Comparison of ENCODE assay signal across 8 cellular contexts in genomic region chr11:102111011-102111786, GRCh38. TPM values are rescaled to one million over a fixed set of nuclear protein-coding genes. Genes with fewer than 3 reads are reported as not detected.
A peak's percentile ranks its signal among the peaks of the same experiment; 100 is the strongest.
DNase-seq lines count a peak whose midpoint lies in the region; ATAC-seq and TF ChIP-seq lines count a peak whose summit lies in the region.

No MANE protein-coding gene starts in this region.

- intact Hi-C loops in right lobe of liver (cut with DNase I) = no loop called here

- peaks cover 47% of the 10 kb centered on the region for H3F3A ChIP-seq in SK-N-SH (replicated peaks; ENCODE audit: insufficient read depth)

- peak overlapping the region; percentile 83 for H3K4me2 ChIP-seq in SK-N-SH

- no peaks in the 10 kb centered on the region for H3K9me2 ChIP-seq in SK-N-SH

- TF ChIP-seq RAD21 in SK-N-SH (IDR thresholded peaks at IDR 0.05; ENCODE audit: low read length) = no peak

- DNase-seq in stimulated activated CD4-positive, alpha-beta T cell treated with anti-CD3 and anti-CD28 coated beads, Interleukin-15, amount 100 ng/mL, for 24 hours = peak; percentile 4
- no peak for DNase-seq in stimulated activated CD4-positive, alpha-beta T cell treated with anti-CD3 and anti-CD28 coated beads, Interleukin-4, amount 100 ng/mL, for 24 hours
- DNase-seq in SK-N-SH = peak; percentile 50
- peak; percentile 79 to 86 (median 82) for DNase-seq in right lobe of liver
- DNase-seq in stromal cell of bone marrow (ENCODE audit: low read depth) = peak; percentile 47

- peak overlapping the region; percentile 91 for H3K9ac ChIP-seq in SK-N-SH

- H4K20me1 ChIP-seq in SK-N-SH (ENCODE audit: insufficient read depth) = no peaks in the 10 kb centered on the region

- TF ChIP-seq POLR2A in right lobe of liver (IDR thresholded peaks at IDR 0.05) = no peak

- TF ChIP-seq CTCF in SK-N-SH (IDR thresholded peaks at IDR 0.05) (peak; percentile 46), right lobe of liver (IDR thresholded peaks at IDR 0.05) (peak in 2 of 4 donors; percentile 7 to 19)

- peaks cover 64% of the 10 kb centered on the region for H3K79me2 ChIP-seq in SK-N-SH (ENCODE audit: insufficient read depth)

- H3K4me3 ChIP-seq in SK-N-SH (ENCODE audit: low read depth in 2 of 2, low read length in 1 of 2) (peak overlapping the region; percentile 71 to 92), ectodermal cell (ENCODE audit: insufficient read depth, low read depth, low read length) (peak overlapping the region; percentile 91), right lobe of liver (peak overlapping the region; percentile 66 to 81 (median 80))

- ATAC-seq in right lobe of liver (peak; percentile 65 to 75 (median 74)), HG02642 (IDR thresholded peaks at IDR 0.05; ENCODE audit: poor library complexity, unreplicated experiment) (no peak), HG02938 (IDR thresholded peaks at IDR 0.05; ENCODE audit: unreplicated experiment) (no peak)

- WGBS in SK-N-SH (ENCODE audit: low lambda C conversion rate) = under 1% methylated on average over 18 of the region's 61 CpGs
- WGBS in ectodermal cell, 2 experiments = 0% methylated on average over 55 to 59 of the region's 61 CpGs
- 0% methylated on average over 23 of the region's 61 CpGs for whole genome bisulfite sequencing in right lobe of liver (ENCODE audit: insufficient coverage, low coverage, low lambda C conversion rate, missing lambda C conversion rate)

- H3K27me3 ChIP-seq in SK-N-SH (ENCODE audit: insufficient read depth) (no peaks in the 10 kb centered on the region), ectodermal cell (ENCODE audit: control insufficient read depth, insufficient read depth, low read length, poor library complexity, severe bottlenecking) (peaks cover 8% of the 10 kb centered on the region), right lobe of liver (no peaks in the 10 kb centered on the region)

- H3K27ac ChIP-seq in SK-N-SH (ENCODE audit: low read depth in 2 of 2, low read length in 1 of 2) (peak overlapping the region; percentile 86 to 97), ectodermal cell (ENCODE audit: insufficient read depth, low read depth, low read length, poor library complexity, severe bottlenecking) (peak overlapping the region; percentile 97), right lobe of liver (peak overlapping the region; percentile 86 to 94 (median 92))

- peak overlapping the region; percentile 61; the same call in 1 of the 2 replicates for H2AFZ ChIP-seq in SK-N-SH (ENCODE audit: low read depth)

- CTCF ChIA-PET in SK-N-SH (lab: Yijun Ruan, JAX) = no interaction called here

- POLR2A ChIA-PET in SK-N-SH (lab: Yijun Ruan, JAX) = no interaction called here

- H3K36me3 ChIP-seq in SK-N-SH (replicated peaks in 1 of 2; ENCODE audit: control insufficient read depth in 1 of 2, insufficient read depth in 2 of 2, low read length in 1 of 2) = peaks cover 2 to 14% of the 10 kb centered on the region in 2 experiments
- H3K36me3 ChIP-seq in ectodermal cell (ENCODE audit: control insufficient read depth, insufficient read depth, low read length) = no peaks in the 10 kb centered on the region
- no peaks in the 10 kb centered on the region for H3K36me3 ChIP-seq in right lobe of liver

- H3K9me3 ChIP-seq in SK-N-SH = no peaks in the 10 kb centered on the region
- H3K9me3 ChIP-seq in ectodermal cell (ENCODE audit: control insufficient read depth, low read length) = no peaks in the 10 kb centered on the region
- no peaks in the 10 kb centered on the region for H3K9me3 ChIP-seq in right lobe of liver

- TF ChIP-seq EP300 in SK-N-SH (IDR thresholded peaks at IDR 0.05; ENCODE audit: borderline replicate concordance in 1 of 2, low read depth in 1 of 2, low read length in 1 of 2) = no peak

- H3K4me1 ChIP-seq in SK-N-SH (ENCODE audit: control insufficient read depth in 1 of 2, insufficient read depth in 2 of 2, low read depth in 1 of 2, low read length in 1 of 2) (peaks cover 3 to 33% of the 10 kb centered on the region in 2 experiments; a peak in 3 of 4 replicates), ectodermal cell (ENCODE audit: control insufficient read depth, insufficient read depth, low read length) (peaks cover 22% of the 10 kb centered on the region), right lobe of liver (peaks cover 0 to 30% (median 10%) of the 10 kb centered on the region in 4 donors)

TF ChIP-seq in SK-N-SH, 30 proteins besides CTCF, POLR2A, EP300 and RAD21:
- TF ChIP-seq MAX (IDR thresholded peaks at IDR 0.05; ENCODE audit: low read depth) (peak; percentile 18; the same call in 1 of the 2 replicates), PBX3 (IDR thresholded peaks at IDR 0.05) (peak; percentile 3; the same call in 1 of the 2 replicates), NRF1 (IDR thresholded peaks at IDR 0.05; ENCODE audit: low read depth, low read length) (no peak), MXI1 (IDR thresholded peaks at IDR 0.05; ENCODE audit: low read depth, low read length) (no peak), NFIC (IDR thresholded peaks at IDR 0.05; ENCODE audit: borderline replicate concordance) (no peak), TAF1 (IDR thresholded peaks at IDR 0.05; ENCODE audit: borderline replicate concordance, low read depth, low read length) (peak; percentile 43; the same call in 1 of the 2 replicates), TCF12 (IDR thresholded peaks at IDR 0.05) (no peak), ELF1 (IDR thresholded peaks at IDR 0.05) (no peak), TEAD4 (IDR thresholded peaks at IDR 0.05; ENCODE audit: borderline replicate concordance, insufficient read depth) (0 out of 2 replicates have a peak, but pooled peaks have one; percentile 26), MEF2A (IDR thresholded peaks at IDR 0.05; ENCODE audit: borderline replicate concordance, low read depth) (no peak)

RNA-seq across cellular contexts. Expression of gene YAP1, which starts 1.0 kb away (rescaled TPM):
- 50.8 and 53.2 TPM in 2 replicates for polyA plus RNA-seq in SK-N-SH (2012; rRNA removed)
- 41.4 and 59.2 TPM in 2 replicates for polyA plus RNA-seq in SK-N-SH (2012; cell fraction: cytosol; rRNA removed)
- 43.5 and 59.3 TPM in 2 replicates for polyA plus RNA-seq in SK-N-SH (2012; cell fraction: nucleus; rRNA removed)
- 122 TPM for polyA plus RNA-seq in ectodermal cell (2013, experiment 1 of 4)
- 122 TPM for polyA plus RNA-seq in ectodermal cell (2013, experiment 2 of 4)
- 90.4 TPM for polyA plus RNA-seq in ectodermal cell (2013, experiment 3 of 4)
- 102 TPM for polyA plus RNA-seq in ectodermal cell (2013, experiment 4 of 4)
- total RNA-seq in right lobe of liver = 10 to 100 TPM; 17.9 to 60.5 (median 36.3) TPM

Comparison
In these comparisons a context has a peak if more than half of its experiments do, and no peak if none do; other contexts are left out.
1. ATAC-seq: peak in right lobe of liver (4 of 4); none in HG02642 (single experiment) and HG02938 (single experiment).
2. Peak in every context shown above with its lines, with median percentiles within 50 percentile points of each other: H3K27ac ChIP-seq and H3K4me3 ChIP-seq.